Comparison of ENCODE assay signal across 1 cellular context in the genomic region with DNA sequence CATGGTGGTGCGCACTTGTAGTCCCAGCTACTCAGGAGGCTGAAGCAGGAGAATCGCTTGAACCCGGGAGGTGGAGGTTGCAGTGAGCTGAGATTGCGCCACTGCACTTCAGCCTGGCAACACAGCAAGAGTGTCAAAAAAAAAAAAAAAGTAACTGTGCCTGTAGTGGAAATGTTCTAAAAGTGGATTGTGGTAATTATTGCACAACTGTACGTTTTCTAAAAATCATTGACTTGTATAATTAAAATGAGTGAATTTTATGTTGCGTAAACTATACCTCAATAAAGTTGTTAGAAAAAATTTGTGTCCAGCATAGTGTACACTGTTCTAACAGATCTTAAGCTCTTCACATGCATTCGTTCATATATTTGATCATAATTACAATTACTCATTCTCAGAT.
A peak's percentile ranks its signal among the peaks of the same experiment; 100 is the strongest.
TF ChIP-seq lines count a peak whose summit lies in the region.

No MANE protein-coding gene starts in this region.

TF ChIP-seq in IMR-90, 13 proteins besides CTCF, POLR2A, EP300 and RAD21:
- TF ChIP-seq MXI1 (IDR thresholded peaks at IDR 0.05; ENCODE audit: borderline replicate concordance, low read depth, low read length) (no peak), CEBPB (IDR thresholded peaks at IDR 0.05; ENCODE audit: low read depth, low read length) (peak; percentile 55; the same call in 1 of the 2 replicates)
TF ChIP-seq in IMR-90: peak in this region for 1.
